8 cellular contexts compared by ENCODE assay signal in genomic region chr11:121292503-121293275, GRCh38. TPM values are rescaled to one million over a fixed set of nuclear protein-coding genes. Genes with fewer than 3 reads are reported as not detected.
DNase-seq lines count a peak whose midpoint lies in the region; ATAC-seq lines count a peak whose summit lies in the region.

A gene with protein sequence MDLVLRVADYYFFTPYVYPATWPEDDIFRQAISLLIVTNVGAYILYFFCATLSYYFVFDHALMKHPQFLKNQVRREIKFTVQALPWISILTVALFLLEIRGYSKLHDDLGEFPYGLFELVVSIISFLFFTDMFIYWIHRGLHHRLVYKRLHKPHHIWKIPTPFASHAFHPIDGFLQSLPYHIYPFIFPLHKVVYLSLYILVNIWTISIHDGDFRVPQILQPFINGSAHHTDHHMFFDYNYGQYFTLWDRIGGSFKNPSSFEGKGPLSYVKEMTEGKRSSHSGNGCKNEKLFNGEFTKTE (plus strand): TSS chr11:121292771. CDS start chr11:121303376, 10,605 bp downstream.

- H3K27me3 Mint-ChIP-seq in CD8-positive, alpha-beta memory T cell, result peaks cover 0 to 5% of the 10 kb centered on the region in 2 donors

- peak; percentile 86 for ATAC-seq in GM19468 (IDR thresholded peaks at IDR 0.05; ENCODE audit: extremely low read depth, unreplicated experiment)

- no peaks in the 10 kb centered on the region for H3K9me3 Mint-ChIP-seq in CD8-positive, alpha-beta memory T cell

- peak within 1 kb of the TSS; percentile 98 to 100 (median 99) for H3K27ac Mint-ChIP-seq in CD8-positive, alpha-beta memory T cell

- H3K27me3 ChIP-seq in CD8-positive, alpha-beta memory T cell (ENCODE audit: insufficient read depth, low read length, poor library complexity, severe bottlenecking), result no peaks in the 10 kb centered on the region
- no peaks in the 10 kb centered on the region for H3K27me3 ChIP-seq in effector memory CD4-positive, alpha-beta T cell (replicated peaks; ENCODE audit: control insufficient read depth, insufficient read depth, low read length, poor library complexity, severe bottlenecking)

- H3K27ac ChIP-seq in CD8-positive, alpha-beta memory T cell (ENCODE audit: low read depth, low read length), result peak within 1 kb of the TSS; percentile 78
- H3K27ac ChIP-seq in effector memory CD4-positive, alpha-beta T cell (ENCODE audit: insufficient read depth, low read length, poor library complexity, severe bottlenecking), result peak within 1 kb of the TSS; percentile 90

- H3K4me1 Mint-ChIP-seq in CD8-positive, alpha-beta memory T cell, result peaks cover 35 to 61% (median 52%) of the 10 kb centered on the region in 3 donors

- H3K4me3 Mint-ChIP-seq in CD8-positive, alpha-beta memory T cell, result peak within 1 kb of the TSS; percentile 91 to 99 (median 94)

- H3K4me3 ChIP-seq in CD8-positive, alpha-beta memory T cell (ENCODE audit: low read length), result peak within 1 kb of the TSS; percentile 76
- H3K4me3 ChIP-seq in effector memory CD4-positive, alpha-beta T cell (ENCODE audit: insufficient read depth, low read depth, low read length, poor library complexity, severe bottlenecking), result peak within 1 kb of the TSS; percentile 81

- peaks cover 20% of the 10 kb centered on the region for H3K4me1 ChIP-seq in CD8-positive, alpha-beta memory T cell (ENCODE audit: insufficient read depth, low read length)
- peaks cover 12% of the 10 kb centered on the region for H3K4me1 ChIP-seq in effector memory CD4-positive, alpha-beta T cell (ENCODE audit: control insufficient read depth, insufficient read depth, low read length, poor library complexity, severe bottlenecking)

- POLR2A ChIA-PET in CD8-positive, alpha-beta memory T cell (lab: Charles Lee), result interaction anchor here (0.8 to 1.0 kb wide), 3 partner anchors 43 to 158 kb away, joined by 3 to 5 read pairs (median 5); no protein-coding TSS in a partner anchor
- POLR2A ChIA-PET in activated CD8-positive, alpha-beta memory T cell treated with anti-CD3 and anti-CD28 coated beads for 36 hours (lab: Charles Lee), result interaction anchor here (0.9 to 1.5 kb wide), 2 partner anchors 75 to 158 kb away, joined by 3 to 4 read pairs; no protein-coding TSS in a partner anchor

- DNase-seq in CD8-positive, alpha-beta memory T cell, result peak; percentile 94 to 98 (median 96)
- DNase-seq in HS-5 (ENCODE audit: low read depth) (peak; percentile 56), lung microvascular endothelial cell (ENCODE audit: low read depth in 2 of 2) (peak; percentile 96)
- peak; percentile 88 for DNase-seq in NK-92 treated with Interleukin-12 subunit alpha and Interleukin-12 subunit beta, amount 100 ng/mL, for 24 hours (lab: John Stamatoyannopoulos, UW)
- peak; percentile 92 to 95 (median 94) for DNase-seq in effector memory CD4-positive, alpha-beta T cell
- DNase-seq in stimulated activated CD4-positive, alpha-beta T cell treated with anti-CD3 and anti-CD28 coated beads, TNF-alpha, amount 100 ng/mL, for 48 hours (ENCODE audit: low read depth in 3 of 3), result peak; percentile 87 to 94 (median 87)

- CTCF ChIA-PET in CD8-positive, alpha-beta memory T cell (lab: Charles Lee), result interaction anchor here (0.8 to 1.0 kb wide), 3 partner anchors 48 to 299 kb away, joined by 3 read pairs; no protein-coding TSS in a partner anchor
- CTCF ChIA-PET in activated CD8-positive, alpha-beta memory T cell treated with anti-CD3 and anti-CD28 coated beads for 36 hours (lab: Charles Lee), result interaction anchor here (0.8 kb wide), 1 partner anchor 15 kb away, joined by 3 read pairs; no protein-coding TSS in a partner anchor

- no peaks in the 10 kb centered on the region for H3K36me3 ChIP-seq in CD8-positive, alpha-beta memory T cell (ENCODE audit: insufficient read depth, low read length)
- H3K36me3 ChIP-seq in effector memory CD4-positive, alpha-beta T cell (ENCODE audit: control insufficient read depth, insufficient read depth, low read length), result no peaks in the 10 kb centered on the region

- H3K9me3 ChIP-seq in CD8-positive, alpha-beta memory T cell (ENCODE audit: low read length), result no peaks in the 10 kb centered on the region
- no peaks in the 10 kb centered on the region for H3K9me3 ChIP-seq in effector memory CD4-positive, alpha-beta T cell (ENCODE audit: control insufficient read depth, low read length)

- peaks cover 0 to 29% (median 0%) of the 10 kb centered on the region in 3 donors for H3K36me3 Mint-ChIP-seq in CD8-positive, alpha-beta memory T cell

RNA-seq across cellular contexts. Expression of the gene that starts here (rescaled TPM):
- total RNA-seq in CD8-positive, alpha-beta memory T cell, result 10 to 100 TPM; 21.9 to 23.6 TPM
- polyA plus RNA-seq in CD8-positive, alpha-beta memory T cell, result 7.8 TPM
- 10 to 100 TPM; 20.1 to 22.6 TPM for total RNA-seq in activated CD8-positive, alpha-beta memory T cell treated with anti-CD3 and anti-CD28 coated beads for 36 hours
- 31.7 and 34.2 TPM in 2 replicates for total RNA-seq in lung microvascular endothelial cell

Comparison
In these comparisons a context has a peak if more than half of its experiments do, and no peak if none do; other contexts are left out.
1. Peak in every context shown above with its lines: DNase-seq, ATAC-seq, H3K4me3 ChIP-seq and H3K27ac ChIP-seq.